ENCODE assay signal across 8 cellular contexts in genomic region chr7:150756858-150757257, GRCh38. TPM values are rescaled to one million over a fixed set of nuclear protein-coding genes. Genes with fewer than 3 reads are reported as not detected.
A peak's percentile ranks its signal among the peaks of the same experiment; 100 is the strongest.
DNase-seq lines count a peak whose midpoint lies in the region; ATAC-seq and TF ChIP-seq lines count a peak whose summit lies in the region.

No MANE protein-coding gene starts in this region.

- H3K36me3 Mint-ChIP-seq in activated T-cell treated with anti-CD3 and anti-CD28 coated beads, Interleukin-2, amount 50 U/mL, for 72 hours (ENCODE audit: insufficient read depth in 2 of 2) = peaks cover 9 to 10% of the 10 kb centered on the region in 2 donors

- peak; percentile 58 for TF ChIP-seq CTCF in epithelial cell of proximal tubule (conservative IDR thresholded peaks at IDR 0.05; ENCODE audit: low read depth, low read length)

- no peaks in the 10 kb centered on the region for H3K27me3 Mint-ChIP-seq in activated T-cell treated with anti-CD3 and anti-CD28 coated beads, Interleukin-2, amount 50 U/mL, for 72 hours (ENCODE audit: low read depth)
- H3K27me3 Mint-ChIP-seq in stimulated activated naive CD8-positive, alpha-beta T cell treated with anti-CD3 and anti-CD28 coated beads, Interleukin-15, amount 100 ng/mL, for 72 hours = no peaks in the 10 kb centered on the region

- H3K4me3 Mint-ChIP-seq in activated T-cell treated with anti-CD3 and anti-CD28 coated beads, Interleukin-2, amount 50 U/mL, for 72 hours = peak overlapping the region; percentile 44 to 66
- H3K4me3 Mint-ChIP-seq in stimulated activated naive CD8-positive, alpha-beta T cell treated with anti-CD3 and anti-CD28 coated beads, Interleukin-15, amount 100 ng/mL, for 72 hours = peak overlapping the region; percentile 80

- H3K4me1 Mint-ChIP-seq in activated T-cell treated with anti-CD3 and anti-CD28 coated beads, Interleukin-2, amount 50 U/mL, for 72 hours (ENCODE audit: low read depth) = peaks cover 49% of the 10 kb centered on the region
- H3K4me1 Mint-ChIP-seq in stimulated activated naive CD8-positive, alpha-beta T cell treated with anti-CD3 and anti-CD28 coated beads, Interleukin-15, amount 100 ng/mL, for 72 hours = peaks cover 49% of the 10 kb centered on the region

- peak overlapping the region; percentile 78 for H3K27ac Mint-ChIP-seq in activated T-cell treated with anti-CD3 and anti-CD28 coated beads, Interleukin-2, amount 50 U/mL, for 72 hours
- peak overlapping the region; percentile 96 to 98 for H3K27ac Mint-ChIP-seq in stimulated activated naive CD8-positive, alpha-beta T cell treated with anti-CD3 and anti-CD28 coated beads, Interleukin-15, amount 100 ng/mL, for 72 hours

- H3K9me3 Mint-ChIP-seq in activated T-cell treated with anti-CD3 and anti-CD28 coated beads, Interleukin-2, amount 50 U/mL, for 72 hours = peaks cover 2 to 10% of the 10 kb centered on the region in 2 donors
- peaks cover 0 to 4% of the 10 kb centered on the region in 2 donors for H3K9me3 Mint-ChIP-seq in stimulated activated naive CD8-positive, alpha-beta T cell treated with anti-CD3 and anti-CD28 coated beads, Interleukin-15, amount 100 ng/mL, for 72 hours

- no peak for ATAC-seq in activated T-cell treated with anti-CD3 and anti-CD28 coated beads, Interleukin-2, amount 50 U/mL, for 72 hours (replicated peaks in 1 of 2)
- ATAC-seq in stimulated activated naive CD8-positive, alpha-beta T cell treated with anti-CD3 and anti-CD28 coated beads, Interleukin-15, amount 100 ng/mL, for 72 hours = no peak
- ATAC-seq in GM21825 (IDR thresholded peaks at IDR 0.05; ENCODE audit: unreplicated experiment) (no peak), HG02571 (IDR thresholded peaks at IDR 0.05; ENCODE audit: unreplicated experiment) (no peak)

- no peak for DNase-seq in activated T-cell treated with anti-CD3 and anti-CD28 coated beads, Interleukin-2, amount 50 U/mL, for 72 hours
- DNase-seq in activated T-cell treated with anti-CD3 and anti-CD28 coated beads for 4 hours (no peak), OCI-M1 (lab: John Stamatoyannopoulos, UW) (peak; percentile 44), epithelial cell of proximal tubule (ENCODE audit: low read depth) (no peak), NCI-H748 (lab: John Stamatoyannopoulos, UW; ENCODE audit: unreplicated experiment) (no peak)
- DNase-seq in stimulated activated naive CD8-positive, alpha-beta T cell treated with anti-CD3 and anti-CD28 coated beads, Interleukin-15, amount 100 ng/mL, for 72 hours = no peak

- no peak overlapping the region for H3K4me3 ChIP-seq in epithelial cell of proximal tubule (ENCODE audit: low read depth, low read length)

RNA-seq across cellular contexts. Expression of gene GIMAP5, which starts 19.6 kb away (rescaled TPM):
- total RNA-seq in activated T-cell treated with anti-CD3 and anti-CD28 coated beads, Interleukin-2, amount 50 U/mL, for 72 hours = 10 to 100 TPM; 43.5 to 50.5 TPM
- total RNA-seq in epithelial cell of proximal tubule = not detected in 2 replicates

RNA-seq across cellular contexts. Expression of gene GIMAP1, which starts 40.4 kb away (rescaled TPM):
- 1 to 10 TPM; 5.5 to 9.3 TPM for total RNA-seq in activated T-cell treated with anti-CD3 and anti-CD28 coated beads, Interleukin-2, amount 50 U/mL, for 72 hours
- total RNA-seq in epithelial cell of proximal tubule = not detected in 2 replicates

RNA-seq across cellular contexts. Expression of gene TMEM176B, which starts 43.3 kb away (rescaled TPM):
- total RNA-seq in activated T-cell treated with anti-CD3 and anti-CD28 coated beads, Interleukin-2, amount 50 U/mL, for 72 hours = not detected
- 1.7 TPM in 1 of 2 replicates, not detected in the other for total RNA-seq in epithelial cell of proximal tubule

RNA-seq across cellular contexts. Expression of gene TMEM176A, which starts 43.7 kb away (rescaled TPM):
- total RNA-seq in activated T-cell treated with anti-CD3 and anti-CD28 coated beads, Interleukin-2, amount 50 U/mL, for 72 hours = under 1 TPM; 0.24 to 0.30 TPM
- total RNA-seq in epithelial cell of proximal tubule = 12.4 TPM in 1 of 2 replicates, not detected in the other

Comparison
In these comparisons a context has a peak if more than half of its experiments do, and no peak if none do; other contexts are left out.
1. RNA of gene GIMAP5, which starts 19.6 kb away (total RNA-seq): 43.5 to 50.5 TPM in activated T-cell treated with anti-CD3 and anti-CD28 coated beads, Interleukin-2, amount 50 U/mL, for 72 hours; not detected in epithelial cell of proximal tubule; every median in the first group is over 10 times any median in the second.